In genomic region chr16:88463411-88463810, GRCh38 we compare ENCODE assay signal across 1 cellular context.
TF ChIP-seq lines count a peak whose summit lies in the region.

No MANE protein-coding gene starts in this region.

TF ChIP-seq in K562, 482 proteins besides CTCF, POLR2A, EP300 and RAD21:
- 0 out of 2 replicates have a peak, but pooled peaks have one; percentile 24 for TF ChIP-seq RBFOX2 (IDR thresholded peaks at IDR 0.05; ENCODE audit: low read depth, low read length)
- TF ChIP-seq MIER1 (IDR thresholded peaks at IDR 0.05; ENCODE audit: low read depth): peak; percentile 52; the same call in 1 of the 2 replicates
- TF ChIP-seq, protein P1, sequence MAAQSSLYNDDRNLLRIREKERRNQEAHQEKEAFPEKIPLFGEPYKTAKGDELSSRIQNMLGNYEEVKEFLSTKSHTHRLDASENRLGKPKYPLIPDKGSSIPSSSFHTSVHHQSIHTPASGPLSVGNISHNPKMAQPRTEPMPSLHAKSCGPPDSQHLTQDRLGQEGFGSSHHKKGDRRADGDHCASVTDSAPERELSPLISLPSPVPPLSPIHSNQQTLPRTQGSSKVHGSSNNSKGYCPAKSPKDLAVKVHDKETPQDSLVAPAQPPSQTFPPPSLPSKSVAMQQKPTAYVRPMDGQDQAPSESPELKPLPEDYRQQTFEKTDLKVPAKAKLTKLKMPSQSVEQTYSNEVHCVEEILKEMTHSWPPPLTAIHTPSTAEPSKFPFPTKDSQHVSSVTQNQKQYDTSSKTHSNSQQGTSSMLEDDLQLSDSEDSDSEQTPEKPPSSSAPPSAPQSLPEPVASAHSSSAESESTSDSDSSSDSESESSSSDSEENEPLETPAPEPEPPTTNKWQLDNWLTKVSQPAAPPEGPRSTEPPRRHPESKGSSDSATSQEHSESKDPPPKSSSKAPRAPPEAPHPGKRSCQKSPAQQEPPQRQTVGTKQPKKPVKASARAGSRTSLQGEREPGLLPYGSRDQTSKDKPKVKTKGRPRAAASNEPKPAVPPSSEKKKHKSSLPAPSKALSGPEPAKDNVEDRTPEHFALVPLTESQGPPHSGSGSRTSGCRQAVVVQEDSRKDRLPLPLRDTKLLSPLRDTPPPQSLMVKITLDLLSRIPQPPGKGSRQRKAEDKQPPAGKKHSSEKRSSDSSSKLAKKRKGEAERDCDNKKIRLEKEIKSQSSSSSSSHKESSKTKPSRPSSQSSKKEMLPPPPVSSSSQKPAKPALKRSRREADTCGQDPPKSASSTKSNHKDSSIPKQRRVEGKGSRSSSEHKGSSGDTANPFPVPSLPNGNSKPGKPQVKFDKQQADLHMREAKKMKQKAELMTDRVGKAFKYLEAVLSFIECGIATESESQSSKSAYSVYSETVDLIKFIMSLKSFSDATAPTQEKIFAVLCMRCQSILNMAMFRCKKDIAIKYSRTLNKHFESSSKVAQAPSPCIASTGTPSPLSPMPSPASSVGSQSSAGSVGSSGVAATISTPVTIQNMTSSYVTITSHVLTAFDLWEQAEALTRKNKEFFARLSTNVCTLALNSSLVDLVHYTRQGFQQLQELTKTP (IDR thresholded peaks at IDR 0.05; ENCODE audit: low read depth in 1 of 2, partially characterized antibody in 2 of 2): no peak
- 0 out of 2 replicates have a peak, but pooled peaks have one; percentile 20 for TF ChIP-seq ESRRA (IDR thresholded peaks at IDR 0.05; ENCODE audit: borderline replicate concordance, low read depth)
- TF ChIP-seq PTBP1 (IDR thresholded peaks at IDR 0.05; ENCODE audit: low read depth, low read length): peak; percentile 80; the same call in 1 of the 2 replicates
